In the genomic region with DNA sequence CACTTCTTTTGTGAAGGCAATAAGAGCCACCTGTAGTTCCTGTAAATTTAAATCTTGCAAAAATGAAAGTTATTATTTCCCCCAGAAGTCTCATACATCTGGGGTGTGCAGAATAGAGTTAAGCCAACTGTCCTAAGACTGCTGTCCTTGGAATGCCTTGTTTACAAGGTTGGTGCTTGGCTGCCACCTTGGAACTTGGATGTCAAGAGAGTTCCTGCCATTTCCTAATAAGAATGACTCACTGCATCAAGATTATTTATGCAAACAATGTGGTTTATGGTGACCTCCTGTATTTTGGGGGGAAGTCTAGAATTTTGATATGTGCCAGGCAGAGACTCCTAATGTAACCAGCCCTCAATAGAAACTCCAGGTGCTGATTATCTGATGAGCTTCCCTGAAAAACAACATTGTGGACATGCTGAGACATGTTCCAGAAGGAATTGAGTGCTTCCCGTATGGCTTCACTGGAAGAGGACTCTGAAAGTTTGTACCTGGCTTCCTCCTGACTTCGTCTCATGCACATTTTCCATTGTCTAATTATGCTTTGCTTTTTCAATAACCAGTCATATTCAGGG, we compare ENCODE assay signal across 15 cellular contexts.
DNase-seq lines count a peak whose midpoint lies in the region; ATAC-seq, FAIRE-seq and TF ChIP-seq lines count a peak whose summit lies in the region.
"Had no signal": no experiment of that assay in that cellular context is flagged by ENCODE, and none has a peak within 500 bp of the region (broad histone marks: within the 10 kb centered on the region; RNA-seq: fewer than 3 reads in every experiment).

No MANE protein-coding gene starts in this region.

- DNase-seq in DMS153 (lab: John Stamatoyannopoulos, UW) (peak; percentile 38), DMS153 treated with DMSO at 0.1 percent for 48 hours (lab: John Stamatoyannopoulos, UW; ENCODE audit: unreplicated experiment) (no peak), LoVo (ENCODE audit: low spot score) (peak; percentile 11), mammary epithelial cell (peak; percentile 43), pancreas (peak in 1 of 6 donors; percentile 15), NCI-H2227 (lab: John Stamatoyannopoulos, UW; ENCODE audit: unreplicated experiment) (no peak), DMS114 treated with DMSO at 0.1 percent for 48 hours (lab: John Stamatoyannopoulos, UW; ENCODE audit: unreplicated experiment) (no peak)
- no peak for DNase-seq in T-helper 2 cell treated with Interferon-gamma antibody and Interleukin-4, amounts not matched to agents 5 μg/mL and 100 μg/mL, for 36 hours (ENCODE audit: low spot score)
- DNase-seq: Caco-2; CD4-positive, alpha-beta T cell; NCI-H1436 treated with DMSO at 0.1 percent for 48 hours; NCI-H2029; RPMI8226 had no signal

- no peak for FAIRE-seq in pancreas (lab: Jason Lieb, UNC)

- H3K4me3 Mint-ChIP-seq in T-helper 2 cell treated with Interferon-gamma antibody and Interleukin-4, amounts not matched to agents 5 μg/mL and 100 μg/mL, for 36 hours, result no peak overlapping the region
- H3K4me3 Mint-ChIP-seq: CD4-positive, alpha-beta T cell; GM23338 had no signal

- H3K4me1 Mint-ChIP-seq in T-helper 2 cell treated with Interferon-gamma antibody and Interleukin-4, amounts not matched to agents 5 μg/mL and 100 μg/mL, for 36 hours (ENCODE audit: low read depth), result no peaks in the 10 kb centered on the region
- H3K4me1 Mint-ChIP-seq: GM23338 had no signal

- intact Hi-C loops in mammary epithelial cell (cut with micrococcal nuclease), result no loop called here
- intact Hi-C loops in pancreas (cut with DNase I), result no loop called here

- H3K27ac Mint-ChIP-seq in T-helper 2 cell treated with Interferon-gamma antibody and Interleukin-4, amounts not matched to agents 5 μg/mL and 100 μg/mL, for 36 hours, result no peak overlapping the region
- H3K27ac Mint-ChIP-seq: CD4-positive, alpha-beta T cell; GM23338 had no signal

- H3K4me1 ChIP-seq in mammary epithelial cell (ENCODE audit: insufficient read depth, low read length) (peaks cover 14% of the 10 kb centered on the region), pancreas (no peaks in the 10 kb centered on the region)
- H3K4me1 ChIP-seq: Caco-2 had no signal

- no peaks in the 10 kb centered on the region for H3K79me2 ChIP-seq in mammary epithelial cell (ENCODE audit: insufficient read depth, low read length)

- no peaks in the 10 kb centered on the region for H3K9me3 ChIP-seq in mammary epithelial cell (replicated peaks; ENCODE audit: insufficient read depth, low read length)
- H3K9me3 ChIP-seq in pancreas, result no peaks in the 10 kb centered on the region
- H3K9me3 ChIP-seq: Caco-2 had no signal

- in situ Hi-C loops in mammary epithelial cell (cut with MboI; ENCODE audit: low sequenced_read_pairs in 2 of 2), result no loop called here

- peak overlapping the region; percentile 37 for H3K4me2 ChIP-seq in mammary epithelial cell (ENCODE audit: insufficient read depth, low read depth, low read length)
- H3K4me2 ChIP-seq: GM23338 had no signal

- H3K27me3 Mint-ChIP-seq in T-helper 2 cell treated with Interferon-gamma antibody and Interleukin-4, amounts not matched to agents 5 μg/mL and 100 μg/mL, for 36 hours (ENCODE audit: low read depth), result no peaks in the 10 kb centered on the region
- H3K27me3 Mint-ChIP-seq: CD4-positive, alpha-beta T cell had no signal

- H3K36me3 Mint-ChIP-seq in T-helper 2 cell treated with Interferon-gamma antibody and Interleukin-4, amounts not matched to agents 5 μg/mL and 100 μg/mL, for 36 hours (ENCODE audit: low read depth), result no peaks in the 10 kb centered on the region

- BruUV-seq in mammary epithelial cell (replicated peaks; lab: Mats Ljungman, UMichigan), result no TSS peak

- dilution Hi-C loops in mammary epithelial cell (cut with HindIII; ENCODE audit: low sequenced_read_pairs), result no loop called here

- H3K4me3 ChIP-seq in mammary epithelial cell (replicated peaks in 1 of 3; ENCODE audit: insufficient read depth in 1 of 3, low read depth in 2 of 3, low read length in 3 of 3) (no peak overlapping the region), pancreas (no peak overlapping the region)
- H3K4me3 ChIP-seq: GM23338 had no signal

- no peak for TF ChIP-seq CTCF in mammary epithelial cell (conservative IDR thresholded peaks at IDR 0.05 in 1 of 2, IDR thresholded peaks at IDR 0.05 in 1 of 2; ENCODE audit: extremely low read depth in 1 of 2, insufficient read depth in 1 of 2, low read depth in 1 of 2, low read length in 2 of 2)
- no peak for TF ChIP-seq CTCF in pancreas (IDR thresholded peaks at IDR 0.05)

- H3K36me3 ChIP-seq in mammary epithelial cell (ENCODE audit: insufficient read depth, low read length) (no peaks in the 10 kb centered on the region), pancreas (no peaks in the 10 kb centered on the region)

- H3K27ac ChIP-seq in mammary epithelial cell (ENCODE audit: insufficient read depth, low read depth, low read length), result no peak overlapping the region
- no peak overlapping the region for H3K27ac ChIP-seq in pancreas
- H3K27ac ChIP-seq: 22Rv1 had no signal

- H3K9me3 Mint-ChIP-seq in T-helper 2 cell treated with Interferon-gamma antibody and Interleukin-4, amounts not matched to agents 5 μg/mL and 100 μg/mL, for 36 hours, result peaks cover 3% of the 10 kb centered on the region

- CTCF ChIA-PET in mammary epithelial cell (lab: Charles Lee; ENCODE audit: low non-redundant PET), result interaction anchor here (0.7 kb wide), 1 partner anchor 1981 kb away, joined by 3 read pairs; the partner anchor contains the start of gene UBC

- WGBS in mammary epithelial cell (ENCODE audit: low coverage, missing lambda C conversion rate), result 6% methylated on average over 2 of the region's 2 CpGs
- WGBS in pancreas, 2 donors, result 81 to 84% methylated on average over 2 of the region's 2 CpGs

- peak overlapping the region; percentile 74 for H2AFZ ChIP-seq in mammary epithelial cell (ENCODE audit: low read depth, low read length)
- H2AFZ ChIP-seq: GM23338 had no signal

- no peaks in the 10 kb centered on the region for H4K20me1 ChIP-seq in mammary epithelial cell (ENCODE audit: insufficient read depth, low read length)

- no peaks in the 10 kb centered on the region for H3K27me3 ChIP-seq in mammary epithelial cell (ENCODE audit: insufficient read depth, low read length)
- H3K27me3 ChIP-seq in pancreas, result no peaks in the 10 kb centered on the region

- ATAC-seq in pancreas, result peak in 3 of 4 donors; percentile 41 to 59 (median 52)
- ATAC-seq: GM23338 had no signal

- H3K9ac ChIP-seq in mammary epithelial cell (ENCODE audit: insufficient read depth, low read length), result no peak overlapping the region

Comparison
In these comparisons a context has a peak if more than half of its experiments do, and no peak if none do; other contexts are left out.
1. DNase-seq: peak in DMS153 (single experiment), LoVo (single experiment) and mammary epithelial cell (single experiment); none in DMS153 treated with DMSO at 0.1 percent for 48 hours (single experiment), T-helper 2 cell treated with Interferon-gamma antibody and Interleukin-4, amounts not matched to agents 5 μg/mL and 100 μg/mL, for 36 hours (single experiment), NCI-H2227 (single experiment) and DMS114 treated with DMSO at 0.1 percent for 48 hours (single experiment).